In the genomic region with DNA sequence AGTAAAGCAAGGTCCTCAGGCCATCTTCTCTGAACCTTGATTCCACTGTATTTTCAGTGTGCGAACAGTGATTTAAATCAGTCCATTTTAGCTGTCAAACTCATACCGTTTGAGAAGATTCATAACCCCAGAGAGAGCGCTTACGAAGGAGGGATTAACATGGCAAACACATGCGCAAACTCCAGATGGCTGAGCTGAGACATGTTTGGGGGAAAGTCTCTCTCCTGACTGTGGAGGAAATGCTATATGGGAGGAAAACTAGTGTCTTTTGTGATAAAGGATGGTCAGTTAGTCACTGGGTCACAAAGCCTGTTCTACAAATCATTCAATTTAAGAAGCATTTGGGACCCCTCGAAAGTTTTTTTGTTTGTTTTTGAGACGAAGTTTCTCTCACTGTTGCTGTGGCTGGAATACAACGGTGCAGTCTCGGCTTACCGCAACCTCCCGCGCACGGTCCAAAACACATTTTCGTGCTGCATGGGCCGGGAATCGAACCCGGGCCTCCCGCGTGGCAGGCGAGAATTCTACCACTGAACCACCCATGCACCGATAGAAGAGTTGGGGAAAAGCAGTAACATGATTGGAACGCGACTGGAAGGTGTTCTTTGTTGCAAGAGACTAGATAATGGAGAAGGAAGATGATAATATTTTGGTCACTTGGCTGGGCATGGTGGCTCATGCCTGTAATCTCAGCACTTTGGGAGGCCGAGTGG, we compare ENCODE assay signal across 9 cellular contexts. TPM values are rescaled to one million over a fixed set of nuclear protein-coding genes. Genes with fewer than 3 reads are reported as not detected.
DNase-seq lines count a peak whose midpoint lies in the region; ATAC-seq and TF ChIP-seq lines count a peak whose summit lies in the region.
"Had no signal": no experiment of that assay in that cellular context is flagged by ENCODE, and none has a peak within 500 bp of the region (broad histone marks: within the 10 kb centered on the region; RNA-seq: fewer than 3 reads in every experiment).

No MANE protein-coding gene starts in this region.

- H3K4me1 Mint-ChIP-seq in T-helper 17 cell = peaks cover 8% of the 10 kb centered on the region
- H3K4me1 Mint-ChIP-seq in stimulated activated memory B cell treated with anti-CD40 and anti-IgM and Interleukin-4, amounts not matched to agents 10 μg/mL and 1 μg/mL and 100 μg/mL, for 72 hours = peaks cover 5% of the 10 kb centered on the region

- H3K4me3 ChIP-seq in right lobe of liver = no peak overlapping the region

- peak overlapping the region; percentile 24 for H3K27ac Mint-ChIP-seq in T-helper 17 cell
- H3K27ac Mint-ChIP-seq in stimulated activated memory B cell treated with anti-CD40 and anti-IgM and Interleukin-4, amounts not matched to agents 10 μg/mL and 1 μg/mL and 100 μg/mL, for 72 hours = no peak overlapping the region

- no peaks in the 10 kb centered on the region for H3K27me3 ChIP-seq in right lobe of liver

- no peak for TF ChIP-seq POLR2A in right lobe of liver (IDR thresholded peaks at IDR 0.05)

- H3K9me3 ChIP-seq in T-helper 17 cell (ENCODE audit: control insufficient read depth, low read length, poor library complexity, severe bottlenecking) (no peaks in the 10 kb centered on the region), right lobe of liver (no peaks in the 10 kb centered on the region)

- H3K36me3 Mint-ChIP-seq in T-helper 17 cell (ENCODE audit: low read depth) = peaks cover 2% of the 10 kb centered on the region
- no peaks in the 10 kb centered on the region for H3K36me3 Mint-ChIP-seq in stimulated activated memory B cell treated with anti-CD40 and anti-IgM and Interleukin-4, amounts not matched to agents 10 μg/mL and 1 μg/mL and 100 μg/mL, for 72 hours

- peaks cover 2% of the 10 kb centered on the region for H3K9me3 Mint-ChIP-seq in stimulated activated memory B cell treated with anti-CD40 and anti-IgM and Interleukin-4, amounts not matched to agents 10 μg/mL and 1 μg/mL and 100 μg/mL, for 72 hours

- H3K36me3 ChIP-seq in right lobe of liver = no peaks in the 10 kb centered on the region

- DNase-seq in SIG-M5 treated with dmso at 0.1 percent for 504 hours (lab: John Stamatoyannopoulos, UW; ENCODE audit: unreplicated experiment) (peak; percentile 43), SIG-M5 (lab: John Stamatoyannopoulos, UW) (no peak), HT1080 (ENCODE audit: low read depth) (peak; percentile 98), T-helper 17 cell (no peak), caudate nucleus (lab: John Stamatoyannopoulos, UW) (peak in 53 of 61 donors; percentile 11 to 92 (median 67)), right lobe of liver (no peak)

- TF ChIP-seq CTCF in right lobe of liver (IDR thresholded peaks at IDR 0.05) = no peak

- 30% methylated on average over 24 of the region's 24 CpGs for WGBS in right lobe of liver (ENCODE audit: insufficient coverage, low coverage, low lambda C conversion rate, missing lambda C conversion rate)

- H3K27me3 Mint-ChIP-seq in T-helper 17 cell = peaks cover 26% of the 10 kb centered on the region
- H3K27me3 Mint-ChIP-seq in stimulated activated memory B cell treated with anti-CD40 and anti-IgM and Interleukin-4, amounts not matched to agents 10 μg/mL and 1 μg/mL and 100 μg/mL, for 72 hours = peaks cover 9% of the 10 kb centered on the region

- ATAC-seq in T-helper 17 cell (no peak), right lobe of liver (peak; percentile 9 to 77 (median 69)), GM21423 (IDR thresholded peaks at IDR 0.05; ENCODE audit: unreplicated experiment) (no peak)
- ATAC-seq in stimulated activated memory B cell treated with anti-CD40 and anti-IgM and Interleukin-4, amounts not matched to agents 10 μg/mL and 1 μg/mL and 100 μg/mL, for 72 hours = no peak

- H3K4me1 ChIP-seq in right lobe of liver = peaks cover 0 to 12% (median 0%) of the 10 kb centered on the region in 4 donors

- no peak overlapping the region for H3K4me3 Mint-ChIP-seq in T-helper 17 cell
- peak overlapping the region; percentile 27 for H3K4me3 Mint-ChIP-seq in stimulated activated memory B cell treated with anti-CD40 and anti-IgM and Interleukin-4, amounts not matched to agents 10 μg/mL and 1 μg/mL and 100 μg/mL, for 72 hours

- intact Hi-C loops in right lobe of liver (cut with DNase I) = no loop called here

- peak overlapping the region; percentile 19 for H3K27ac ChIP-seq in caudate nucleus (ENCODE audit: low read depth, low read length)
- no peak overlapping the region for H3K27ac ChIP-seq in right lobe of liver
- H3K27ac ChIP-seq: C4-2B had no signal

RNA-seq across cellular contexts. Expression of gene CXADR, which starts 58.4 kb away (rescaled TPM):
- 11.7 and 14.3 TPM in 2 replicates for total RNA-seq in HT1080 (2014; rRNA removed; shearing (Covaris generic))
- polyA plus RNA-seq in HT1080 (2015; cell fraction: cytosol; rRNA removed) = 0.47 and 0.66 TPM in 2 replicates
- polyA plus RNA-seq in HT1080 (2015; cell fraction: nucleus; rRNA removed) = 0.33 and 0.78 TPM in 2 replicates
- total RNA-seq in T-helper 17 cell (1 to 10 TPM in 1 of 2 donors, under 1 TPM in 1; 0.62 to 1.9 TPM), right lobe of liver (10 to 100 TPM; 22.9 to 48.4 (median 30.5) TPM)

Comparison
In these comparisons a context has a peak if more than half of its experiments do, and no peak if none do; other contexts are left out.
1. DNase-seq: peak in SIG-M5 treated with dmso at 0.1 percent for 504 hours (single experiment), HT1080 (single experiment) and caudate nucleus (53 of 61); none in SIG-M5 (single experiment), T-helper 17 cell (0 of 3) and right lobe of liver (0 of 3).
2. ATAC-seq: peak in right lobe of liver (4 of 4); none in T-helper 17 cell (single experiment), stimulated activated memory B cell treated with anti-CD40 and anti-IgM and Interleukin-4, amounts not matched to agents 10 μg/mL and 1 μg/mL and 100 μg/mL, for 72 hours (single experiment) and GM21423 (single experiment).